8 cellular contexts compared by ENCODE assay signal in genomic region chr4:142405021-142405991, GRCh38.
DNase-seq lines count a peak whose midpoint lies in the region; ATAC-seq and TF ChIP-seq lines count a peak whose summit lies in the region.

No MANE protein-coding gene starts in this region.

- peaks cover 4 to 8% (median 5%) of the 10 kb centered on the region in 3 donors for H3K27me3 Mint-ChIP-seq in naive B cell

- no peaks in the 10 kb centered on the region for H3K36me3 ChIP-seq in HEK293 (ENCODE audit: control insufficient read depth in 2 of 2, insufficient read depth in 1 of 2, low read length in 2 of 2)

- peaks cover 4 to 22% (median 21%) of the 10 kb centered on the region in 3 donors for H3K4me1 Mint-ChIP-seq in naive B cell

- H3K27ac ChIP-seq in HEK293 (ENCODE audit: extremely low read depth, low read depth, low read length) (peak overlapping the region; percentile 90), temporal lobe (ENCODE audit: low read depth, low read length) (peak overlapping the region; percentile 57)

- H3K9me3 ChIP-seq in HEK293 (ENCODE audit: control insufficient read depth, insufficient read depth, low read depth, low read length), result no peaks in the 10 kb centered on the region

- DNase-seq in GF-D8 (lab: John Stamatoyannopoulos, UW) (peak; percentile 96), NCI-H226 (peak; percentile 28), epithelial cell of proximal tubule (ENCODE audit: low read depth) (peak; percentile 58), naive B cell (no peak), NCI-H187 treated with DMSO at 0.1 percent for 48 hours (lab: John Stamatoyannopoulos, UW) (no peak)
- DNase-seq in activated CD8-positive, alpha-beta memory T cell treated with anti-CD3 and anti-CD28 coated beads, Interleukin-2, amount 50 U/mL, for 48 hours, result peak; percentile 78

- H3K36me3 Mint-ChIP-seq in naive B cell, result no peaks in the 10 kb centered on the region

- peak overlapping the region in 1 of 6 donors; percentile 57 for H3K27ac Mint-ChIP-seq in naive B cell

- no peaks in the 10 kb centered on the region for H3K9me3 Mint-ChIP-seq in naive B cell

- POLR2A ChIA-PET in HEK293 (lab: Yijun Ruan, JAX), result no interaction called here

- CTCF ChIA-PET in HEK293 (lab: Yijun Ruan, JAX), result interaction anchor here (1.4 kb wide), 1 partner anchor 21 kb away, joined by 3 read pairs; no protein-coding TSS in a partner anchor

- ATAC-seq in naive B cell (ENCODE audit: low read depth in 2 of 2), result peak in 1 of 2 donors; percentile 53

- peak overlapping the region in 7 of 8 donors; percentile 72 to 91 (median 78) for H3K4me3 Mint-ChIP-seq in naive B cell

- TF ChIP-seq CTCF in HEK293 (tag by site-specific recombination; IDR thresholded peaks at IDR 0.05) (no peak), epithelial cell of proximal tubule (conservative IDR thresholded peaks at IDR 0.05; ENCODE audit: low read depth, low read length) (no peak)

- peaks cover 8% of the 10 kb centered on the region; the same call in 1 of the 2 replicates for H3K4me1 ChIP-seq in HEK293 (ENCODE audit: control insufficient read depth, insufficient read depth, low read length)

- H3K4me3 ChIP-seq in HEK293 (ENCODE audit: low read depth, low read length) (peak overlapping the region; percentile 56), epithelial cell of proximal tubule (ENCODE audit: low read depth, low read length) (peak overlapping the region; percentile 68)

TF ChIP-seq in HEK293, 187 proteins besides CTCF, POLR2A, EP300 and RAD21 (continues in another document):
- TF ChIP-seq, protein P1, sequence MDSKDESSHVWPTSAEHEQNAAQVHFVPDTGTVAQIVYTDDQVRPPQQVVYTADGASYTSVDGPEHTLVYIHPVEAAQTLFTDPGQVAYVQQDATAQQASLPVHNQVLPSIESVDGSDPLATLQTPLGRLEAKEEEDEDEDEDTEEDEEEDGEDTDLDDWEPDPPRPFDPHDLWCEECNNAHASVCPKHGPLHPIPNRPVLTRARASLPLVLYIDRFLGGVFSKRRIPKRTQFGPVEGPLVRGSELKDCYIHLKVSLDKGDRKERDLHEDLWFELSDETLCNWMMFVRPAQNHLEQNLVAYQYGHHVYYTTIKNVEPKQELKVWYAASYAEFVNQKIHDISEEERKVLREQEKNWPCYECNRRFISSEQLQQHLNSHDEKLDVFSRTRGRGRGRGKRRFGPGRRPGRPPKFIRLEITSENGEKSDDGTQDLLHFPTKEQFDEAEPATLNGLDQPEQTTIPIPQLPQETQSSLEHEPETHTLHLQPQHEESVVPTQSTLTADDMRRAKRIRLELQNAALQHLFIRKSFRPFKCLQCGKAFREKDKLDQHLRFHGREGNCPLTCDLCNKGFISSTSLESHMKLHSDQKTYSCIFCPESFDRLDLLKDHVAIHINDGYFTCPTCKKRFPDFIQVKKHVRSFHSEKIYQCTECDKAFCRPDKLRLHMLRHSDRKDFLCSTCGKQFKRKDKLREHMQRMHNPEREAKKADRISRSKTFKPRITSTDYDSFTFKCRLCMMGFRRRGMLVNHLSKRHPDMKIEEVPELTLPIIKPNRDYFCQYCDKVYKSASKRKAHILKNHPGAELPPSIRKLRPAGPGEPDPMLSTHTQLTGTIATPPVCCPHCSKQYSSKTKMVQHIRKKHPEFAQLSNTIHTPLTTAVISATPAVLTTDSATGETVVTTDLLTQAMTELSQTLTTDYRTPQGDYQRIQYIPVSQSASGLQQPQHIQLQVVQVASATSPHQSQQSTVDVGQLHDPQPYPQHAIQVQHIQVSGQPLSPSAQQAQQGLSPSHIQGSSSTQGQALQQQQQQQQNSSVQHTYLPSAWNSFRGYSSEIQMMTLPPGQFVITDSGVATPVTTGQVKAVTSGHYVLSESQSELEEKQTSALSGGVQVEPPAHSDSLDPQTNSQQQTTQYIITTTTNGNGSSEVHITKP (tag by site-specific recombination; IDR thresholded peaks at IDR 0.05), result peak; percentile 29; the same call in 1 of the 2 replicates
- TF ChIP-seq ZNF394 (tag by site-specific recombination; IDR thresholded peaks at IDR 0.05; ENCODE audit: borderline replicate concordance) (peak; percentile 59; the same call in 1 of the 2 replicates), ZNF658 (tag by site-specific recombination; IDR thresholded peaks at IDR 0.05) (no peak), ZNF510 (tag by site-specific recombination; IDR thresholded peaks at IDR 0.05; ENCODE audit: insufficient replicate concordance) (no peak), ZEB2 (tag by site-specific recombination; IDR thresholded peaks at IDR 0.05) (peak; percentile 47; the same call in 1 of the 2 replicates), FEZF1 (tag by site-specific recombination; IDR thresholded peaks at IDR 0.05) (peak; percentile 57), ZNF501 (tag by site-specific recombination; IDR thresholded peaks at IDR 0.05) (peak; percentile 58), SP7 (tag by site-specific recombination; IDR thresholded peaks at IDR 0.05) (peak; percentile 8; the same call in 1 of the 2 replicates), EGR2 (tag by site-specific recombination; IDR thresholded peaks at IDR 0.05; ENCODE audit: low read depth) (no peak), ZBTB8A (tag by site-specific recombination; IDR thresholded peaks at IDR 0.05) (0 out of 2 replicates have a peak, but pooled peaks have one; percentile 18), AEBP2 (tag by site-specific recombination; IDR thresholded peaks at IDR 0.05; ENCODE audit: borderline replicate concordance) (no peak), ZBTB17 (tag by site-specific recombination; IDR thresholded peaks at IDR 0.05) (peak; percentile 64), ZNF561 (tag by site-specific recombination; IDR thresholded peaks at IDR 0.05; ENCODE audit: borderline replicate concordance) (peak; percentile 28; the same call in 1 of the 2 replicates), ZNF146 (tag by site-specific recombination; IDR thresholded peaks at IDR 0.05) (no peak), TSHZ1 (tag by site-specific recombination; IDR thresholded peaks at IDR 0.05; ENCODE audit: borderline replicate concordance) (no peak), ZXDB (tag by site-specific recombination; IDR thresholded peaks at IDR 0.05) (peak; percentile 35; the same call in 1 of the 2 replicates)
- TF ChIP-seq, protein P2, sequence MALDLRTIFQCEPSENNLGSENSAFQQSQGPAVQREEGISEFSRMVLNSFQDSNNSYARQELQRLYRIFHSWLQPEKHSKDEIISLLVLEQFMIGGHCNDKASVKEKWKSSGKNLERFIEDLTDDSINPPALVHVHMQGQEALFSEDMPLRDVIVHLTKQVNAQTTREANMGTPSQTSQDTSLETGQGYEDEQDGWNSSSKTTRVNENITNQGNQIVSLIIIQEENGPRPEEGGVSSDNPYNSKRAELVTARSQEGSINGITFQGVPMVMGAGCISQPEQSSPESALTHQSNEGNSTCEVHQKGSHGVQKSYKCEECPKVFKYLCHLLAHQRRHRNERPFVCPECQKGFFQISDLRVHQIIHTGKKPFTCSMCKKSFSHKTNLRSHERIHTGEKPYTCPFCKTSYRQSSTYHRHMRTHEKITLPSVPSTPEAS (tag by site-specific recombination; IDR thresholded peaks at IDR 0.05), result no peak
- TF ChIP-seq, protein P3, sequence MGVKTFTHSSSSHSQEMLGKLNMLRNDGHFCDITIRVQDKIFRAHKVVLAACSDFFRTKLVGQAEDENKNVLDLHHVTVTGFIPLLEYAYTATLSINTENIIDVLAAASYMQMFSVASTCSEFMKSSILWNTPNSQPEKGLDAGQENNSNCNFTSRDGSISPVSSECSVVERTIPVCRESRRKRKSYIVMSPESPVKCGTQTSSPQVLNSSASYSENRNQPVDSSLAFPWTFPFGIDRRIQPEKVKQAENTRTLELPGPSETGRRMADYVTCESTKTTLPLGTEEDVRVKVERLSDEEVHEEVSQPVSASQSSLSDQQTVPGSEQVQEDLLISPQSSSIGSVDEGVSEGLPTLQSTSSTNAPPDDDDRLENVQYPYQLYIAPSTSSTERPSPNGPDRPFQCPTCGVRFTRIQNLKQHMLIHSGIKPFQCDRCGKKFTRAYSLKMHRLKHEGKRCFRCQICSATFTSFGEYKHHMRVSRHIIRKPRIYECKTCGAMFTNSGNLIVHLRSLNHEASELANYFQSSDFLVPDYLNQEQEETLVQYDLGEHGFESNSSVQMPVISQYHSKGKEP (tag by site-specific recombination; IDR thresholded peaks at IDR 0.05), result peak; percentile 82

Comparison
In these comparisons a context has a peak if more than half of its experiments do, and no peak if none do; other contexts are left out.
1. DNase-seq: peak in GF-D8 (single experiment), NCI-H226 (single experiment), activated CD8-positive, alpha-beta memory T cell treated with anti-CD3 and anti-CD28 coated beads, Interleukin-2, amount 50 U/mL, for 48 hours (single experiment) and epithelial cell of proximal tubule (single experiment); none in naive B cell (single experiment) and NCI-H187 treated with DMSO at 0.1 percent for 48 hours (single experiment).